Comparison of ENCODE assay signal across 25 cellular contexts in genomic region chr2:238254095-238254494, GRCh38.
"Had no signal": no experiment of that assay in that cellular context is flagged by ENCODE, and none has a peak within 500 bp of the region (broad histone marks: within the 10 kb centered on the region; RNA-seq: fewer than 3 reads in every experiment).

No MANE protein-coding gene starts in this region.

- H3K4me1 ChIP-seq: adrenal gland, uterus had no signal

- H3K4me3 ChIP-seq: adrenal gland, body of pancreas, coronary artery, dorsolateral prefrontal cortex, gastrocnemius medialis, hepatocyte, thoracic aorta, uterus had no signal

- H3K27me3 ChIP-seq: adrenal gland, body of pancreas, dorsolateral prefrontal cortex, gastrocnemius medialis, hepatocyte, uterus had no signal

- H3K9me3 ChIP-seq: adrenal gland, body of pancreas, gastrocnemius medialis, thoracic aorta, uterus had no signal

- H3K36me3 ChIP-seq: uterus had no signal

- DNase-seq: activated CD4-positive, alpha-beta T cell treated with anti-CD3 and anti-CD28 coated beads for 48 hours; activated CD4-positive, alpha-beta T cell treated with anti-CD3 and anti-CD28 coated beads, Interleukin-2, amount 50 U/mL, for 48 hours; activated CD8-positive, alpha-beta memory T cell treated with anti-CD3 and anti-CD28 coated beads for 24 hours; activated effector memory CD4-positive, alpha-beta T cell treated with anti-CD3 and anti-CD28 coated beads, Interleukin-2, amount 50 U/mL, for 16 hours; activated naive CD4-positive, alpha-beta T cell treated with anti-CD3 and anti-CD28 coated beads for 36 hours; activated naive CD8-positive, alpha-beta T cell treated with anti-CD3 and anti-CD28 coated beads for 36 hours; adrenal gland; body of pancreas; cerebellar nuclear complex; dorsolateral prefrontal cortex; effector memory CD8-positive, alpha-beta T cell; erythroblast; gastrocnemius medialis; left colon; midbrain; naive thymus-derived CD8-positive, alpha-beta T cell; stimulated activated CD4-positive, alpha-beta T cell treated with anti-CD3 and anti-CD28 coated beads, Interleukin-2, amount 100 ng/mL, for 48 hours; stimulated activated naive CD8-positive, alpha-beta T cell treated with anti-CD3 and anti-CD28 coated beads, Interleukin-15, Interleukin-2, amounts not matched to agents 100 U/mL and 50 U/mL, for 24 hours; uterus had no signal

- ATAC-seq: activated CD4-positive, CD25-positive, alpha-beta regulatory T cell treated with anti-CD3 and anti-CD28 coated beads, Interleukin-2, amount 50 U/mL, for 24 hours; body of pancreas; effector memory CD8-positive, alpha-beta T cell; gastrocnemius medialis; left colon; naive thymus-derived CD8-positive, alpha-beta T cell; right cardiac atrium; stimulated activated naive CD8-positive, alpha-beta T cell treated with anti-CD3 and anti-CD28 coated beads, Interleukin-15, Interleukin-2, amounts not matched to agents 100 U/mL and 50 U/mL, for 24 hours had no signal

- H3K27ac ChIP-seq: adrenal gland, body of pancreas, coronary artery, dorsolateral prefrontal cortex, gastrocnemius medialis, hepatocyte, thoracic aorta, uterus, VCaP had no signal
